8 cellular contexts compared by ENCODE assay signal in the genomic region with DNA sequence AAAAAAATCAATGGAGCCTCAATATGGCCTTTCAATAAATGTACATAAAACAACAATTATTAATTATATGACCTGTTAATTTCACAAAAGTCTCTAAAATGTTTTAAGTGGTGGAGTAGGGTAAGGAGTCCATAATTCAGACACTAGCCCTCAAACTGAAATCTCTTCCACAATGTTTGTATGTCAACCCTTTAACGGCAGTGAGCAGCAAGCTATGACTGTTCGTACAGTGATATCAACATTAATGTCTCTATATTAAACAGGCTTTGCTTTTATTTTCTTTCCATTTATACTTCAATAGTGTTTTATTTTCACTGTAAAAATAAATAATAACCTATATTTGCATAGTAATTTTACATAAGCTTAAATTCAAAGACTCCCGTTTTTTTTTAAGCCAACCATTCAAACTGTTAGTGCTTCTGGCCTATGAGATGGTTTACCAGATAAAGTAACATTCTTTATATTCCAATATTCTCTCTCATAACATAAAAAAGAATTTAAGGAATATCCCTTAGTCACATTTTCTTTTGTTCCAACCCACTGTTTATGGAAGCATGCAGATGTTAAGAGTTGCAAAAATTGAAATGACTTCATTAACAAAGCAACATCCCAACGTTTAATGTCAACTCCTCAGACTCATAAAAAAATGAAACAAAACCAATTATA. TPM values are rescaled to one million over a fixed set of nuclear protein-coding genes. Genes with fewer than 3 reads are reported as not detected.
DNase-seq lines count a peak whose midpoint lies in the region; ATAC-seq and TF ChIP-seq lines count a peak whose summit lies in the region.

No MANE protein-coding gene starts in this region.

- H3K27ac ChIP-seq in OCI-LY3 (ENCODE audit: low read length) (no peak overlapping the region), neutrophil (peak overlapping the region; percentile 98)

- peaks cover 30% of the 10 kb centered on the region for H4K20me1 ChIP-seq in OCI-LY3 (ENCODE audit: insufficient read depth, low read length)

- H2AFZ ChIP-seq in OCI-LY3 (ENCODE audit: low read depth, low read length): no peak overlapping the region

- no TSS peak for BruUV-seq in Calu3 (replicated peaks; lab: Mats Ljungman, UMichigan)

- peak overlapping the region; percentile 99 for H3K4me2 ChIP-seq in OCI-LY3 (ENCODE audit: low read length)

- peaks cover 29% of the 10 kb centered on the region for H3K4me1 Mint-ChIP-seq in Calu3 (ENCODE audit: low read depth, unreplicated experiment)
- peaks cover 23 to 53% of the 10 kb centered on the region in 2 donors for H3K4me1 Mint-ChIP-seq in effector memory CD8-positive, alpha-beta T cell (ENCODE audit: low read depth in 2 of 2)

- CTCF ChIA-PET in Calu3 (lab: Charles Lee): interaction anchor here (0.5 kb wide), 1 partner anchor 510 kb away, joined by 3 read pairs; no protein-coding TSS in a partner anchor

- peaks cover 59% of the 10 kb centered on the region for H3K79me2 ChIP-seq in OCI-LY3 (ENCODE audit: low read length)

- TF ChIP-seq CTCF in Calu3 (IDR thresholded peaks at IDR 0.05; ENCODE audit: unreplicated experiment): no peak
- no peak for TF ChIP-seq CTCF in OCI-LY3 (IDR thresholded peaks at IDR 0.05; ENCODE audit: low read depth, low read length)
- TF ChIP-seq CTCF in neutrophil (IDR thresholded peaks at IDR 0.05): no peak

- DNase-seq in Calu3: no peak
- no peak for DNase-seq in effector memory CD8-positive, alpha-beta T cell
- DNase-seq in SKM-1 (lab: John Stamatoyannopoulos, UW; ENCODE audit: unreplicated experiment): no peak
- DNase-seq in GF-D8 (lab: John Stamatoyannopoulos, UW): no peak

- intact Hi-C loops in Calu3 (cut with micrococcal nuclease; ENCODE audit: unreplicated experiment): loop anchor here (5.0 to 10.0 kb wide), 5 partner anchors 36 to 351 kb away; no protein-coding TSS in a partner anchor

- peaks cover 34% of the 10 kb centered on the region for H3K36me3 Mint-ChIP-seq in Calu3 (ENCODE audit: insufficient read depth, unreplicated experiment)
- peaks cover 61% of the 10 kb centered on the region for H3K36me3 Mint-ChIP-seq in effector memory CD8-positive, alpha-beta T cell (ENCODE audit: insufficient read depth)

- no peaks in the 10 kb centered on the region for H3K36me3 ChIP-seq in OCI-LY3 (replicated peaks; ENCODE audit: low read depth, low read length)
- H3K36me3 ChIP-seq in neutrophil: no peaks in the 10 kb centered on the region

- no peaks in the 10 kb centered on the region for H3K27me3 ChIP-seq in OCI-LY3 (ENCODE audit: low read depth, low read length)
- no peaks in the 10 kb centered on the region for H3K27me3 ChIP-seq in neutrophil

- peaks cover 18% of the 10 kb centered on the region for H3K4me1 ChIP-seq in OCI-LY3 (ENCODE audit: low read length)
- peaks cover 35 to 41% of the 10 kb centered on the region in 2 experiments for H3K4me1 ChIP-seq in neutrophil (ENCODE audit: control insufficient read depth in 1 of 2, insufficient read depth in 1 of 2, low read depth in 1 of 2, low read length in 1 of 2)

- ATAC-seq in effector memory CD8-positive, alpha-beta T cell (replicated peaks): no peak
- ATAC-seq in HG02759 (IDR thresholded peaks at IDR 0.05; ENCODE audit: unreplicated experiment): no peak
- ATAC-seq in HG03342 (IDR thresholded peaks at IDR 0.05; ENCODE audit: unreplicated experiment): no peak

- H3K4me3 ChIP-seq in OCI-LY3 (ENCODE audit: low read length): peak overlapping the region; percentile 95
- H3K4me3 ChIP-seq in neutrophil (ENCODE audit: low read depth in 1 of 2, low read length in 1 of 2): peak overlapping the region; percentile 83 to 85

- no peaks in the 10 kb centered on the region for H3K27me3 Mint-ChIP-seq in Calu3 (ENCODE audit: unreplicated experiment)
- no peaks in the 10 kb centered on the region for H3K27me3 Mint-ChIP-seq in effector memory CD8-positive, alpha-beta T cell

- peak overlapping the region; percentile 86 for H3K9ac ChIP-seq in OCI-LY3 (ENCODE audit: low read length)

- H3K27ac Mint-ChIP-seq in Calu3 (ENCODE audit: unreplicated experiment): peak overlapping the region; percentile 60
- H3K27ac Mint-ChIP-seq in effector memory CD8-positive, alpha-beta T cell: peak overlapping the region; percentile 98 to 99

- no peaks in the 10 kb centered on the region for H3K9me3 ChIP-seq in OCI-LY3 (ENCODE audit: insufficient read depth, low read length)
- no peaks in the 10 kb centered on the region for H3K9me3 ChIP-seq in neutrophil

- peak overlapping the region; percentile 90 for H3K4me3 Mint-ChIP-seq in Calu3 (ENCODE audit: low read depth, unreplicated experiment)
- H3K4me3 Mint-ChIP-seq in effector memory CD8-positive, alpha-beta T cell: peak overlapping the region; percentile 81 to 92

- H3K9me3 Mint-ChIP-seq in Calu3 (ENCODE audit: low read depth, unreplicated experiment): no peaks in the 10 kb centered on the region
- H3K9me3 Mint-ChIP-seq in effector memory CD8-positive, alpha-beta T cell: no peaks in the 10 kb centered on the region

RNA-seq across cellular contexts. Expression of a gene that starts 2.4 kb away (rescaled TPM):
- total RNA-seq in Calu3 (2022): 28.8 and 33.0 TPM in 2 replicates
